Comparison of ENCODE assay signal across 25 cellular contexts in the genomic region with DNA sequence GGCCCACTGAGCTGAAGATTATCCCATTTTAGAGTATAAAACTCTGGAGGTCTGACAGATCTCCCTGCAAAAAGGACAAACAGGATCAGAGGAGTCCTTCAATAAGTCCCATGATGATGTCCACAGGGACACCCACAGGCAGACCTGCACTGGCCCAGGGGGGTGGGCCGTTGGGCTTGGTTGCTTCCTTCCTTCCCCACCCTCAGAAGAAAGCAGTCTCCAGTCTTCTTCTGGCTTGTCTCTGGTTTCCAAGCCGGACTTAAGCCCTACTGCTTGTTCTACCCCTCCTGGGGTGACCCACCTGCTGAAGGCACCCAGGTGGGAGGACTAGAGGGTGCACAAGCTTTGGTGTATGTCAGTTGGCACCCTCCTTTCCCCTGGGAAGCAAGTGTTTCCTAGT.
A peak's percentile ranks its signal among the peaks of the same experiment; 100 is the strongest.
DNase-seq lines count a peak whose midpoint lies in the region; ATAC-seq and TF ChIP-seq lines count a peak whose summit lies in the region.
"Had no signal": no experiment of that assay in that cellular context is flagged by ENCODE, and none has a peak within 500 bp of the region (broad histone marks: within the 10 kb centered on the region; RNA-seq: fewer than 3 reads in every experiment).

No MANE protein-coding gene starts in this region.

- H3K9ac ChIP-seq in H9 (ENCODE audit: extremely low read depth, insufficient read length, low read length), result no peak overlapping the region
- H3K9ac ChIP-seq: BLaER1 had no signal

- H4K91ac ChIP-seq in H9 (ENCODE audit: insufficient read length, low read depth, low read length), result no peak overlapping the region

- no peak overlapping the region for H3K18ac ChIP-seq in H9 (ENCODE audit: insufficient read length, low read depth, low read length)

- H3K27ac Mint-ChIP-seq in activated CD8-positive, alpha-beta memory T cell treated with anti-CD3 and anti-CD28 coated beads, Interleukin-2, amount 10 ng/mL, durations not matched to agents 7 days and 5 days, result no peak overlapping the region
- no peak overlapping the region for H3K27ac Mint-ChIP-seq in H9
- H3K27ac Mint-ChIP-seq: CD14-positive monocyte; CD4-positive, alpha-beta memory T cell; CD4-positive, CD25-positive, alpha-beta regulatory T cell; CD8-positive, alpha-beta memory T cell had no signal

- no peak overlapping the region for H3K4me3 Mint-ChIP-seq in activated CD8-positive, alpha-beta memory T cell treated with anti-CD3 and anti-CD28 coated beads, Interleukin-2, amount 10 ng/mL, durations not matched to agents 7 days and 5 days
- no peak overlapping the region for H3K4me3 Mint-ChIP-seq in H9
- H3K4me3 Mint-ChIP-seq: CD14-positive monocyte; CD4-positive, alpha-beta memory T cell; CD4-positive, CD25-positive, alpha-beta regulatory T cell; CD8-positive, alpha-beta memory T cell had no signal

- no peak overlapping the region for H3T11ph ChIP-seq in H9 (ENCODE audit: low read length)

- no peak for TF ChIP-seq CTCF in H9 (conservative IDR thresholded peaks at IDR 0.05)

- no peaks in the 10 kb centered on the region for H4K20me1 ChIP-seq in H9 (ENCODE audit: control insufficient read depth, insufficient read depth, insufficient read length)
- H4K20me1 ChIP-seq: BLaER1 had no signal

- H3K56ac ChIP-seq in H9 (ENCODE audit: insufficient read length, low read depth, low read length), result no peak overlapping the region

- ATAC-seq in activated CD8-positive, alpha-beta memory T cell treated with anti-CD3 and anti-CD28 coated beads, Interleukin-2, amount 10 ng/mL, durations not matched to agents 7 days and 5 days, result no peak
- ATAC-seq: GM12878 had no signal

- H4K5ac ChIP-seq in H9 (ENCODE audit: insufficient read length, low read depth, low read length), result no peak overlapping the region

- H3K23me2 ChIP-seq in H9 (ENCODE audit: insufficient read length, low read depth, low read length, poor library complexity, severe bottlenecking), result no peaks in the 10 kb centered on the region

- no peak overlapping the region for H2BK20ac ChIP-seq in H9 (ENCODE audit: low read depth, low read length, poor library complexity, severe bottlenecking)

- H2AFZ ChIP-seq in H9 (ENCODE audit: low read length), result no peak overlapping the region

- H3K79me2 ChIP-seq in H9 (ENCODE audit: insufficient read depth, low read length), result no peaks in the 10 kb centered on the region

- CTCF ChIA-PET in activated CD8-positive, alpha-beta memory T cell treated with anti-CD3 and anti-CD28 coated beads, Interleukin-2, amount 10 ng/mL, durations not matched to agents 7 days and 5 days (lab: Charles Lee), result no interaction called here

- no peak overlapping the region for H2BK5ac ChIP-seq in H9 (ENCODE audit: insufficient read length, low read length)

- no peaks in the 10 kb centered on the region for H3K36me3 Mint-ChIP-seq in activated CD8-positive, alpha-beta memory T cell treated with anti-CD3 and anti-CD28 coated beads, Interleukin-2, amount 10 ng/mL, durations not matched to agents 7 days and 5 days
- no peaks in the 10 kb centered on the region for H3K36me3 Mint-ChIP-seq in H9 (ENCODE audit: insufficient read depth in 1 of 3, low read depth in 3 of 3)
- H3K36me3 Mint-ChIP-seq: CD14-positive monocyte; CD4-positive, alpha-beta memory T cell; CD4-positive, CD25-positive, alpha-beta regulatory T cell; CD8-positive, alpha-beta memory T cell had no signal

- no peak overlapping the region for H3K23ac ChIP-seq in H9 (ENCODE audit: insufficient read length, low read depth, low read length)

- H3K79me1 ChIP-seq in H9 (ENCODE audit: insufficient read depth, low read depth, low read length, poor library complexity, severe bottlenecking), result no peaks in the 10 kb centered on the region

- H2AK5ac ChIP-seq in H9 (ENCODE audit: insufficient read length, low read length), result no peak overlapping the region

- no peak overlapping the region; the same call in 1 of the 2 replicates for H3K14ac ChIP-seq in H9 (ENCODE audit: insufficient read depth, low read length)

- H3K9me3 Mint-ChIP-seq in activated CD8-positive, alpha-beta memory T cell treated with anti-CD3 and anti-CD28 coated beads, Interleukin-2, amount 10 ng/mL, durations not matched to agents 7 days and 5 days (ENCODE audit: low read depth), result no peaks in the 10 kb centered on the region
- no peaks in the 10 kb centered on the region for H3K9me3 Mint-ChIP-seq in H9
- H3K9me3 Mint-ChIP-seq: CD14-positive monocyte; CD8-positive, alpha-beta memory T cell had no signal

- H4K8ac ChIP-seq in H9 (replicated peaks; ENCODE audit: insufficient read length, low read depth, low read length), result no peak overlapping the region

- WGBS in H9 (ENCODE audit: extremely low coverage, insufficient read length, low lambda C conversion rate), result no CpG with 5 or more reads among the region's 2 CpGs

- no peak overlapping the region for H3K4ac ChIP-seq in H9 (ENCODE audit: low read depth, low read length)

- peak; percentile 4 for DNase-seq in activated CD8-positive, alpha-beta memory T cell treated with anti-CD3 and anti-CD28 coated beads, Interleukin-2, amount 10 ng/mL, durations not matched to agents 7 days and 5 days
- no peak for DNase-seq in activated CD8-positive, alpha-beta memory T cell treated with anti-CD3 and anti-CD28 coated beads, Interleukin-2, amount 50 U/mL, for 4 hours
- DNase-seq in H9 (peak; percentile 9), ecto neural progenitor cell (ENCODE audit: low spot score) (peak; percentile 28), islet precursor cell (peak; percentile 43), activated gamma-delta T cell treated with Interleukin-2 at 50 U/mL for 16 hours (no peak), OCI-M2 (lab: John Stamatoyannopoulos, UW; ENCODE audit: unreplicated experiment) (no peak)
- DNase-seq: 8988T; ACHN; BE2C; C1 segment of cervical spinal cord; CD4-positive, alpha-beta memory T cell; CD4-positive, CD25-positive, alpha-beta regulatory T cell; CD8-positive, alpha-beta memory T cell; COR-L47; DMS 273 treated with DMSO at 0.1 percent for 48 hours; DMS153; DMS53; DMS79; DND-41; EL; GDM1 had no signal

- H3K9me3 ChIP-seq in H9 (ENCODE audit: control insufficient read depth, low read depth, low read length), result no peaks in the 10 kb centered on the region
- H3K9me3 ChIP-seq: BE2C, BLaER1 had no signal

- H2BK15ac ChIP-seq in H9 (ENCODE audit: low read depth, low read length), result no peak overlapping the region

- no peaks in the 10 kb centered on the region for H3K4me1 ChIP-seq in H9 (ENCODE audit: insufficient read depth, low read length)
- H3K4me1 ChIP-seq: BE2C, BLaER1 had no signal

- no peaks in the 10 kb centered on the region for H3K27me3 Mint-ChIP-seq in activated CD8-positive, alpha-beta memory T cell treated with anti-CD3 and anti-CD28 coated beads, Interleukin-2, amount 10 ng/mL, durations not matched to agents 7 days and 5 days
- no peaks in the 10 kb centered on the region; the same call in none of the 2 replicates for H3K27me3 Mint-ChIP-seq in H9 (ENCODE audit: low read depth)
- H3K27me3 Mint-ChIP-seq: CD4-positive, CD25-positive, alpha-beta regulatory T cell had no signal

- H2BK120ac ChIP-seq in H9 (ENCODE audit: low read depth, low read length, poor library complexity, severe bottlenecking), result no peak overlapping the region

- no peak overlapping the region for H3K4me2 ChIP-seq in H9 (ENCODE audit: insufficient read depth, insufficient read length, low read length)
- H3K4me2 ChIP-seq: BLaER1 had no signal

- no peaks in the 10 kb centered on the region for H3K27me3 ChIP-seq in H9 (ENCODE audit: insufficient read depth, low read length)
- H3K27me3 ChIP-seq: BE2C, BLaER1 had no signal

- no peaks in the 10 kb centered on the region for H3K4me1 Mint-ChIP-seq in activated CD8-positive, alpha-beta memory T cell treated with anti-CD3 and anti-CD28 coated beads, Interleukin-2, amount 10 ng/mL, durations not matched to agents 7 days and 5 days
- H3K4me1 Mint-ChIP-seq in H9, result peaks cover 0 to 5% of the 10 kb centered on the region in 2 experiments; a peak in 1 of 4 replicates
- H3K4me1 Mint-ChIP-seq: CD14-positive monocyte; CD4-positive, alpha-beta memory T cell; CD4-positive, CD25-positive, alpha-beta regulatory T cell; CD8-positive, alpha-beta memory T cell had no signal

- H3K27ac ChIP-seq in H9 (ENCODE audit: insufficient read length, low read depth, low read length), result no peak overlapping the region
- H3K27ac ChIP-seq: BLaER1 had no signal

- H2BK12ac ChIP-seq in H9 (ENCODE audit: insufficient read length, low read depth, low read length), result no peak overlapping the region

Comparison
In these comparisons a context has a peak if more than half of its experiments do, and no peak if none do; other contexts are left out.
1. DNase-seq: peak in activated CD8-positive, alpha-beta memory T cell treated with anti-CD3 and anti-CD28 coated beads, Interleukin-2, amount 10 ng/mL, durations not matched to agents 7 days and 5 days (single experiment), H9 (single experiment), ecto neural progenitor cell (single experiment) and islet precursor cell (single experiment); none in activated CD8-positive, alpha-beta memory T cell treated with anti-CD3 and anti-CD28 coated beads, Interleukin-2, amount 50 U/mL, for 4 hours (single experiment), activated gamma-delta T cell treated with Interleukin-2 at 50 U/mL for 16 hours (single experiment) and OCI-M2 (single experiment).